In the genomic region with DNA sequence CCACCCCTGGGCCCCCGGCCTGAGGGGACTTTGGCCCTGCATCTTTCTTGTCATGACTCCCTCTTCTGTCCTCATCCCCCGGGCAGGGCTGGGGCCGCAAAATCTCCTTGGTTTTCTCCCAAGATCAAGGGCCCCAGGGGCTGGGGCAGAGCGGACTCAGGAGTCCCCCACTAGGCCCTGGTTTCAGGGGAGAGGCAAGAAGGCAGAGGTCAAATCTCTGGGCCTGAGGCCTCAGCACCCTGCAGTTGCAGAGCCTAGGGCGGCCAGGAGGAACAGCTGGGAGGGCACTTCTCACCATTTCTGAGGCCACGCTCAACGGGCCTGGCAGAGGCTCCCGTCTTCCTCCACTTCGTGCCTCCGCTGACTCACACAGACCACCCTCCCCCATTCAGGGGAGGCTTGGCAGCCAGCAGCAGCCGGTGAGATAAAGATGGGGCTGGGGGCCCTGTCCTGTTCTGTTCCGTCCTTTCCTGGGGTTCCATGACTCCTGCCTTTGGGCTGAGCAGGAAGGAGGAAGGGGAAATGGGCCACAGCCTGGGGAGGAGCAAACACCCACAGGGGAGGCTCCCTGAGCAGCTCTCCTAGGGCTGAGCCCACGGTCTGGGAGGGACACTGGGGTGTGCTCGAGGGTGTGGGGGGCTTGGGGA, we compare ENCODE assay signal across 1 cellular context.
TF ChIP-seq lines count a peak whose summit lies in the region.

No MANE protein-coding gene starts in this region.

TF ChIP-seq in HepG2, 621 proteins besides CTCF, POLR2A, EP300 and RAD21 (continued from another document):
- TF ChIP-seq ZFP36L1 (CRISPR knock-in tag; IDR thresholded peaks at IDR 0.05) = 0 out of 2 replicates have a peak, but pooled peaks have one; percentile 19
- TF ChIP-seq, protein P1, sequence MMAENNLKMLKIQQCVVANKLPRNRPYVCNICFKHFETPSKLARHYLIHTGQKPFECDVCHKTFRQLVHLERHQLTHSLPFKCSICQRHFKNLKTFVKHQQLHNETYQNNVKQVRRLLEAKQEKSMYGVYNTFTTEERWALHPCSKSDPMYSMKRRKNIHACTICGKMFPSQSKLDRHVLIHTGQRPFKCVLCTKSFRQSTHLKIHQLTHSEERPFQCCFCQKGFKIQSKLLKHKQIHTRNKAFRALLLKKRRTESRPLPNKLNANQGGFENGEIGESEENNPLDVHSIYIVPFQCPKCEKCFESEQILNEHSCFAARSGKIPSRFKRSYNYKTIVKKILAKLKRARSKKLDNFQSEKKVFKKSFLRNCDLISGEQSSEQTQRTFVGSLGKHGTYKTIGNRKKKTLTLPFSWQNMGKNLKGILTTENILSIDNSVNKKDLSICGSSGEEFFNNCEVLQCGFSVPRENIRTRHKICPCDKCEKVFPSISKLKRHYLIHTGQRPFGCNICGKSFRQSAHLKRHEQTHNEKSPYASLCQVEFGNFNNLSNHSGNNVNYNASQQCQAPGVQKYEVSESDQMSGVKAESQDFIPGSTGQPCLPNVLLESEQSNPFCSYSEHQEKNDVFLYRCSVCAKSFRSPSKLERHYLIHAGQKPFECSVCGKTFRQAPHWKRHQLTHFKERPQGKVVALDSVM (CRISPR knock-in tag; IDR thresholded peaks at IDR 0.05) = peak; percentile 80
- peak; percentile 90 for TF ChIP-seq HNF4A (CRISPR knock-in tag; IDR thresholded peaks at IDR 0.05)
- no peak for TF ChIP-seq ZNF382 (CRISPR knock-in tag; IDR thresholded peaks at IDR 0.05; ENCODE audit: borderline replicate concordance)
- peak; percentile 76 for TF ChIP-seq ZFX (CRISPR knock-in tag; IDR thresholded peaks at IDR 0.05; ENCODE audit: low read depth)
- TF ChIP-seq ZNF563 (CRISPR knock-in tag; IDR thresholded peaks at IDR 0.05) = 0 out of 2 replicates have a peak, but pooled peaks have one; percentile 32
- TF ChIP-seq ZNF468 (CRISPR knock-in tag; IDR thresholded peaks at IDR 0.05) = no peak
- TF ChIP-seq, protein P2, sequence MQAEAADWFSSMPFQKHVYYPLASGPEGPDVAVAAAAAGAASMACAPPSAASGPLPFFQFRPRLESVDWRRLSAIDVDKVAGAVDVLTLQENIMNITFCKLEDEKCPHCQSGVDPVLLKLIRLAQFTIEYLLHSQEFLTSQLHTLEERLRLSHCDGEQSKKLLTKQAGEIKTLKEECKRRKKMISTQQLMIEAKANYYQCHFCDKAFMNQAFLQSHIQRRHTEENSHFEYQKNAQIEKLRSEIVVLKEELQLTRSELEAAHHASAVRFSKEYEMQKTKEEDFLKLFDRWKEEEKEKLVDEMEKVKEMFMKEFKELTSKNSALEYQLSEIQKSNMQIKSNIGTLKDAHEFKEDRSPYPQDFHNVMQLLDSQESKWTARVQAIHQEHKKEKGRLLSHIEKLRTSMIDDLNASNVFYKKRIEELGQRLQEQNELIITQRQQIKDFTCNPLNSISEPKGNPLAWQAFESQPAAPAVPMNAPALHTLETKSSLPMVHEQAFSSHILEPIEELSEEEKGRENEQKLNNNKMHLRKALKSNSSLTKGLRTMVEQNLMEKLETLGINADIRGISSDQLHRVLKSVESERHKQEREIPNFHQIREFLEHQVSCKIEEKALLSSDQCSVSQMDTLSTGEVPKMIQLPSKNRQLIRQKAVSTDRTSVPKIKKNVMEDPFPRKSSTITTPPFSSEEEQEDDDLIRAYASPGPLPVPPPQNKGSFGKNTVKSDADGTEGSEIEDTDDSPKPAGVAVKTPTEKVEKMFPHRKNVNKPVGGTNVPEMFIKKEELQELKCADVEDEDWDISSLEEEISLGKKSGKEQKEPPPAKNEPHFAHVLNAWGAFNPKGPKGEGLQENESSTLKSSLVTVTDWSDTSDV (CRISPR knock-in tag; IDR thresholded peaks at IDR 0.05) = no peak
- no peak for TF ChIP-seq ZBTB42 (CRISPR knock-in tag; IDR thresholded peaks at IDR 0.05)
- peak; percentile 38 for TF ChIP-seq MED8 (CRISPR knock-in tag; IDR thresholded peaks at IDR 0.05; ENCODE audit: insufficient replicate concordance)
- TF ChIP-seq POLR2AphosphoS5 (IDR thresholded peaks at IDR 0.05; ENCODE audit: low read depth, low read length) = no peak
- TF ChIP-seq GABPB1 (CRISPR knock-in tag; IDR thresholded peaks at IDR 0.05) = peak; percentile 61
- TF ChIP-seq, protein P3, sequence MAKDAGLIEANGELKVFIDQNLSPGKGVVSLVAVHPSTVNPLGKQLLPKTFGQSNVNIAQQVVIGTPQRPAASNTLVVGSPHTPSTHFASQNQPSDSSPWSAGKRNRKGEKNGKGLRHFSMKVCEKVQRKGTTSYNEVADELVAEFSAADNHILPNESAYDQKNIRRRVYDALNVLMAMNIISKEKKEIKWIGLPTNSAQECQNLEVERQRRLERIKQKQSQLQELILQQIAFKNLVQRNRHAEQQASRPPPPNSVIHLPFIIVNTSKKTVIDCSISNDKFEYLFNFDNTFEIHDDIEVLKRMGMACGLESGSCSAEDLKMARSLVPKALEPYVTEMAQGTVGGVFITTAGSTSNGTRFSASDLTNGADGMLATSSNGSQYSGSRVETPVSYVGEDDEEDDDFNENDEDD (CRISPR knock-in tag; IDR thresholded peaks at IDR 0.05; ENCODE audit: borderline replicate concordance) = no peak
- TF ChIP-seq ZNF441 (CRISPR knock-in tag; IDR thresholded peaks at IDR 0.05; ENCODE audit: borderline replicate concordance) = 0 out of 2 replicates have a peak, but pooled peaks have one; percentile 59
- TF ChIP-seq ERF (CRISPR knock-in tag; IDR thresholded peaks at IDR 0.05) = peak; percentile 11; the same call in 1 of the 2 replicates
- TF ChIP-seq, protein P4, sequence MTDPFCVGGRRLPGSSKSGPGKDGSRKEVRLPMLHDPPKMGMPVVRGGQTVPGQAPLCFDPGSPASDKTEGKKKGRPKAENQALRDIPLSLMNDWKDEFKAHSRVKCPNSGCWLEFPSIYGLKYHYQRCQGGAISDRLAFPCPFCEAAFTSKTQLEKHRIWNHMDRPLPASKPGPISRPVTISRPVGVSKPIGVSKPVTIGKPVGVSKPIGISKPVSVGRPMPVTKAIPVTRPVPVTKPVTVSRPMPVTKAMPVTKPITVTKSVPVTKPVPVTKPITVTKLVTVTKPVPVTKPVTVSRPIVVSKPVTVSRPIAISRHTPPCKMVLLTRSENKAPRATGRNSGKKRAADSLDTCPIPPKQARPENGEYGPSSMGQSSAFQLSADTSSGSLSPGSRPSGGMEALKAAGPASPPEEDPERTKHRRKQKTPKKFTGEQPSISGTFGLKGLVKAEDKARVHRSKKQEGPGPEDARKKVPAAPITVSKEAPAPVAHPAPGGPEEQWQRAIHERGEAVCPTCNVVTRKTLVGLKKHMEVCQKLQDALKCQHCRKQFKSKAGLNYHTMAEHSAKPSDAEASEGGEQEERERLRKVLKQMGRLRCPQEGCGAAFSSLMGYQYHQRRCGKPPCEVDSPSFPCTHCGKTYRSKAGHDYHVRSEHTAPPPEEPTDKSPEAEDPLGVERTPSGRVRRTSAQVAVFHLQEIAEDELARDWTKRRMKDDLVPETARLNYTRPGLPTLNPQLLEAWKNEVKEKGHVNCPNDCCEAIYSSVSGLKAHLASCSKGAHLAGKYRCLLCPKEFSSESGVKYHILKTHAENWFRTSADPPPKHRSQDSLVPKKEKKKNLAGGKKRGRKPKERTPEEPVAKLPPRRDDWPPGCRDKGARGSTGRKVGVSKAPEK (CRISPR knock-in tag; IDR thresholded peaks at IDR 0.05; ENCODE audit: borderline replicate concordance) = no peak
- no peak for TF ChIP-seq ZSCAN29 (CRISPR knock-in tag; conservative IDR thresholded peaks at IDR 0.05)
- peak; percentile 33 for TF ChIP-seq XRCC5 (optimal IDR thresholded peaks at IDR 0.05; ENCODE audit: low read length)
- TF ChIP-seq KDM4B (CRISPR knock-in tag; IDR thresholded peaks at IDR 0.05) = 0 out of 2 replicates have a peak, but pooled peaks have one; percentile 27
- peak; percentile 23; the same call in 1 of the 2 replicates for TF ChIP-seq THAP11 (CRISPR knock-in tag; IDR thresholded peaks at IDR 0.05)
- peak; percentile 37 for TF ChIP-seq ZNF768 (CRISPR knock-in tag; IDR thresholded peaks at IDR 0.05)
- no peak for TF ChIP-seq TMF1 (CRISPR knock-in tag; IDR thresholded peaks at IDR 0.05; ENCODE audit: low read depth)
- no peak for TF ChIP-seq ATF7 (IDR thresholded peaks at IDR 0.05)
- TF ChIP-seq ATF7 (CRISPR knock-in tag; IDR thresholded peaks at IDR 0.05) = no peak
